ENCODE assay signal across 7 cellular contexts in the genomic region with DNA sequence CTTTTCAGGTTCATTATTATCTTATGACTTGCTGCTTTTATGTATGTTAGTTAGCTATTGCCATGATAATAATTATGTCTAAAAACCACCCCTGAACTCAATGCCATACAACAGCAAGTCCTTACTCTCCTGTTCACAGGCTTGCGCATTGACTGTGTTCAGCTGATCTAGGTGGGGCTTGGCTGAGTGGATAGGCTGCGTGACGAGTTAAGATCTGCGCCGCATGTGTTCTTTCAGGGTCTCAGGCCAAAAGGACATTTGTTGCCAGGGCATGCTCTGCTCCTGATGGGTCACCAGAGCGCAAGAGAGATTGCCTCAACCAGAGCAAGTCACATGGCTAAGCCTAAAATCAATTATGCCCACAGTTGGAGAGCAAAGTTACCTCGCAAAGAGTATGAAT. TPM values are rescaled to one million over a fixed set of nuclear protein-coding genes. Genes with fewer than 3 reads are reported as not detected.
A peak's percentile ranks its signal among the peaks of the same experiment; 100 is the strongest.
DNase-seq lines count a peak whose midpoint lies in the region; ATAC-seq and TF ChIP-seq lines count a peak whose summit lies in the region.

No MANE protein-coding gene starts in this region.

- TF ChIP-seq POLR2A in erythroblast (IDR thresholded peaks at IDR 0.05; ENCODE audit: low read length), result no peak

- H3K27ac Mint-ChIP-seq in neural crest cell (ENCODE audit: unreplicated experiment), result no peak overlapping the region

- no peak for ATAC-seq in HG02588 (IDR thresholded peaks at IDR 0.05; ENCODE audit: unreplicated experiment)

- H3K9me3 Mint-ChIP-seq in neural crest cell, result peaks cover 37% of the 10 kb centered on the region

- peak; percentile 9 for DNase-seq in GM06990 (ENCODE audit: extremely low read depth, insufficient read length)
- DNase-seq in RWPE1 (ENCODE audit: low spot score), result no peak
- peak; percentile 51 to 52 for DNase-seq in erythroblast (lab: John Stamatoyannopoulos, UW)
- DNase-seq in neural crest cell (ENCODE audit: low read depth, low spot score), result no peak
- DNase-seq in DMS153 treated with DMSO at 0.1 percent for 48 hours (lab: John Stamatoyannopoulos, UW; ENCODE audit: unreplicated experiment), result no peak
- no peak for DNase-seq in NCI-H128 (lab: John Stamatoyannopoulos, UW; ENCODE audit: unreplicated experiment)

- peaks cover 18% of the 10 kb centered on the region for H3K4me1 Mint-ChIP-seq in neural crest cell

- POLR2A ChIA-PET in RWPE1 (lab: Yijun Ruan, JAX; ENCODE audit: low non-redundant PET), result no interaction called here

- peak overlapping the region; percentile 56 for H3K4me3 ChIP-seq in GM06990 (replicated peaks; ENCODE audit: low read depth, low read length)

- no peaks in the 10 kb centered on the region for H3K27me3 ChIP-seq in GM06990 (replicated peaks; ENCODE audit: control insufficient read depth, insufficient read depth, low read length)

- no peaks in the 10 kb centered on the region for H3K27me3 Mint-ChIP-seq in neural crest cell (ENCODE audit: low read depth)

- H3K36me3 ChIP-seq in GM06990 (ENCODE audit: control insufficient read depth, insufficient read depth, low read length), result no peaks in the 10 kb centered on the region

- TF ChIP-seq CTCF in GM06990 (IDR thresholded peaks at IDR 0.05; ENCODE audit: insufficient read depth, low read length, poor library complexity, severe bottlenecking), result no peak
- TF ChIP-seq CTCF in RWPE1 (conservative IDR thresholded peaks at IDR 0.05; ENCODE audit: low read depth), result no peak
- TF ChIP-seq CTCF in neural crest cell (conservative IDR thresholded peaks at IDR 0.05), result no peak

- H3K4me3 Mint-ChIP-seq in neural crest cell, result peak overlapping the region; percentile 92

- peaks cover 66% of the 10 kb centered on the region for H3K36me3 Mint-ChIP-seq in neural crest cell (ENCODE audit: low read depth)

- CTCF ChIA-PET in RWPE1 (lab: Yijun Ruan, JAX), result no interaction called here

- peak overlapping the region; percentile 93 for H3K27ac ChIP-seq in RWPE1

RNA-seq across cellular contexts. Expression of a gene that starts 0.9 kb away (rescaled TPM):
- 5.9 and 6.1 TPM in 2 replicates for total RNA-seq in neural crest cell

RNA-seq across cellular contexts. Expression of a gene that starts 0.9 kb away (rescaled TPM):
- 2.2 and 2.6 TPM in 2 replicates for total RNA-seq in neural crest cell

Comparison
In these comparisons a context has a peak if more than half of its experiments do, and no peak if none do; other contexts are left out.
1. DNase-seq: peak in GM06990 (single experiment) and erythroblast (2 of 2); none in RWPE1 (single experiment), neural crest cell (single experiment), DMS153 treated with DMSO at 0.1 percent for 48 hours (single experiment) and NCI-H128 (single experiment).